ENCODE assay signal across 25 cellular contexts in genomic region chr5:61638476-61638875, GRCh38.
A peak's percentile ranks its signal among the peaks of the same experiment; 100 is the strongest.
DNase-seq lines count a peak whose midpoint lies in the region; ATAC-seq and TF ChIP-seq lines count a peak whose summit lies in the region.
"Had no signal": no experiment of that assay in that cellular context is flagged by ENCODE, and none has a peak within 500 bp of the region (broad histone marks: within the 10 kb centered on the region; RNA-seq: fewer than 3 reads in every experiment).

No MANE protein-coding gene starts in this region.

- H3K27ac Mint-ChIP-seq in CD4-positive, alpha-beta T cell: no peak overlapping the region
- H3K27ac Mint-ChIP-seq: activated naive CD4-positive, alpha-beta T cell treated with anti-CD3 and anti-CD28 coated beads, Interleukin-2, amount 50 U/mL, for 24 hours; activated T-cell treated with anti-CD3 and anti-CD28 coated beads, Interleukin-2, amount 50 U/mL, for 72 hours; CD14-positive monocyte; nephron progenitor cell had no signal

- POLR2A ChIA-PET in CD4-positive, alpha-beta T cell (lab: Charles Lee): no interaction called here

- H3K36me3 ChIP-seq in upper lobe of left lung: no peaks in the 10 kb centered on the region
- H3K36me3 ChIP-seq: thoracic aorta had no signal

- no peak overlapping the region for H3K4me3 Mint-ChIP-seq in CD4-positive, alpha-beta T cell
- H3K4me3 Mint-ChIP-seq: activated naive CD4-positive, alpha-beta T cell treated with anti-CD3 and anti-CD28 coated beads, Interleukin-2, amount 50 U/mL, for 24 hours; activated T-cell treated with anti-CD3 and anti-CD28 coated beads, Interleukin-2, amount 50 U/mL, for 72 hours; CD14-positive monocyte; nephron progenitor cell had no signal

- 86 to 100% methylated on average over 5 of the region's 5 CpGs for WGBS in upper lobe of left lung, 2 donors

- H3K4me1 Mint-ChIP-seq in CD4-positive, alpha-beta T cell (ENCODE audit: low read depth): no peaks in the 10 kb centered on the region
- H3K4me1 Mint-ChIP-seq: activated naive CD4-positive, alpha-beta T cell treated with anti-CD3 and anti-CD28 coated beads, Interleukin-2, amount 50 U/mL, for 24 hours; CD14-positive monocyte had no signal

- intact Hi-C loops in posterior cingulate gyrus (cut with DNase I): no loop called here
- intact Hi-C loops in CD4-positive, alpha-beta T cell (cut with DNase I, micrococcal nuclease): no loop called here

- CTCF ChIA-PET in CD4-positive, alpha-beta T cell (lab: Charles Lee): no interaction called here

- ATAC-seq in upper lobe of left lung (ENCODE audit: low FRiP score in 2 of 2): no peak
- ATAC-seq in CD4-positive, alpha-beta T cell (ENCODE audit: poor library complexity): no peak
- ATAC-seq: activated CD4-positive, CD25-positive, alpha-beta regulatory T cell treated with anti-CD3 and anti-CD28 coated beads, Interleukin-2, amount 50 U/mL, for 24 hours; activated T-cell treated with anti-CD3 and anti-CD28 coated beads, Interleukin-2, amount 50 U/mL, for 72 hours; body of pancreas; SK-N-SH treated with all-trans-retinoic acid at 6 μM for 48 hours had no signal

- no peaks in the 10 kb centered on the region for H3K27me3 ChIP-seq in upper lobe of left lung
- H3K27me3 ChIP-seq in CD4-positive, alpha-beta T cell (ENCODE audit: control insufficient read depth, insufficient read depth, low read length): no peaks in the 10 kb centered on the region
- H3K27me3 ChIP-seq: body of pancreas had no signal

- no peak overlapping the region for H3K4me3 ChIP-seq in upper lobe of left lung
- H3K4me3 ChIP-seq: body of pancreas, thoracic aorta had no signal

- H3K9me3 Mint-ChIP-seq in CD4-positive, alpha-beta T cell: no peaks in the 10 kb centered on the region
- H3K9me3 Mint-ChIP-seq: activated naive CD4-positive, alpha-beta T cell treated with anti-CD3 and anti-CD28 coated beads, Interleukin-2, amount 50 U/mL, for 24 hours; activated T-cell treated with anti-CD3 and anti-CD28 coated beads, Interleukin-2, amount 50 U/mL, for 72 hours; CD14-positive monocyte; nephron progenitor cell had no signal

- H3K36me3 Mint-ChIP-seq in CD4-positive, alpha-beta T cell (ENCODE audit: low read depth): no peaks in the 10 kb centered on the region
- H3K36me3 Mint-ChIP-seq: activated naive CD4-positive, alpha-beta T cell treated with anti-CD3 and anti-CD28 coated beads, Interleukin-2, amount 50 U/mL, for 24 hours; CD14-positive monocyte had no signal

- no peak for TF ChIP-seq CTCF in C4-2B (conservative IDR thresholded peaks at IDR 0.05)
- no peak for TF ChIP-seq CTCF in upper lobe of left lung (IDR thresholded peaks at IDR 0.05)
- no peak for TF ChIP-seq CTCF in CD4-positive, alpha-beta T cell (IDR thresholded peaks at IDR 0.05)

- H3K9me3 ChIP-seq in upper lobe of left lung: no peaks in the 10 kb centered on the region
- H3K9me3 ChIP-seq in CD4-positive, alpha-beta T cell (ENCODE audit: control insufficient read depth, low read length): no peaks in the 10 kb centered on the region
- H3K9me3 ChIP-seq: body of pancreas, thoracic aorta had no signal

- DNase-seq in caudate nucleus (lab: John Stamatoyannopoulos, UW) (peak in 56 of 61 donors; percentile 15 to 85 (median 51)), hypothalamus (lab: John Stamatoyannopoulos, UW) (peak in 46 of 51 donors; percentile 16 to 85 (median 59)), posterior cingulate gyrus (peak in 8 of 10 donors; percentile 53 to 93 (median 62)), upper lobe of left lung (no peak)
- DNase-seq in stimulated activated naive CD4-positive, alpha-beta T cell (lab: John Stamatoyannopoulos, UW): no peak
- no peak for DNase-seq in activated CD4-positive, alpha-beta T cell treated with anti-CD3 and anti-CD28 coated beads, Interleukin-2, amount 50 U/mL, for 4 hours
- DNase-seq in CD4-positive, alpha-beta T cell: no peak
- DNase-seq: activated CD8-positive, alpha-beta memory T cell treated with anti-CD3 and anti-CD28 coated beads for 24 hours; activated T-cell treated with anti-CD3 and anti-CD28 coated beads, Interleukin-2, amount 50 U/mL, for 72 hours; cortex of kidney; Kasumi-1; NCI-H1092 treated with DMSO at 0.1 percent for 48 hours; NCI-H2029 treated with DMSO at 0.1 percent for 48 hours; NCI-H510A; nephron progenitor cell; retina; RPMI8226; stimulated activated CD4-positive, alpha-beta T cell treated with anti-CD3 and anti-CD28 coated beads, Interleukin-15, amount 100 ng/mL, for 24 hours had no signal

- H3K27me3 Mint-ChIP-seq in CD4-positive, alpha-beta T cell: no peaks in the 10 kb centered on the region

- no peak for TF ChIP-seq EP300 in upper lobe of left lung (IDR thresholded peaks at IDR 0.05)

- peak overlapping the region; percentile 42 for H3K27ac ChIP-seq in C4-2B
- H3K27ac ChIP-seq in caudate nucleus (ENCODE audit: low read depth, low read length): peak overlapping the region; percentile 92
- no peak overlapping the region for H3K27ac ChIP-seq in upper lobe of left lung
- no peak overlapping the region for H3K27ac ChIP-seq in CD4-positive, alpha-beta T cell (ENCODE audit: low read depth, low read length)
- H3K27ac ChIP-seq: body of pancreas, thoracic aorta had no signal

- TF ChIP-seq POLR2A in upper lobe of left lung (IDR thresholded peaks at IDR 0.05): no peak

- peaks cover 0 to 3% (median 0%) of the 10 kb centered on the region in 4 donors for H3K4me1 ChIP-seq in upper lobe of left lung

Comparison
In these comparisons a context has a peak if more than half of its experiments do, and no peak if none do; other contexts are left out.
1. H3K27ac ChIP-seq: peak in C4-2B (single experiment) and caudate nucleus (single experiment); none in upper lobe of left lung (0 of 4) and CD4-positive, alpha-beta T cell (single experiment).
2. DNase-seq: peak in caudate nucleus (56 of 61), hypothalamus (46 of 51) and posterior cingulate gyrus (8 of 10); none in stimulated activated naive CD4-positive, alpha-beta T cell (0 of 6), upper lobe of left lung (0 of 2), activated CD4-positive, alpha-beta T cell treated with anti-CD3 and anti-CD28 coated beads, Interleukin-2, amount 50 U/mL, for 4 hours (0 of 2) and CD4-positive, alpha-beta T cell (0 of 10).